10 cellular contexts compared by ENCODE assay signal in genomic region chr1:21260405-21261129, GRCh38. TPM values are rescaled to one million over a fixed set of nuclear protein-coding genes. Genes with fewer than 3 reads are reported as not detected.
DNase-seq lines count a peak whose midpoint lies in the region; ATAC-seq and TF ChIP-seq lines count a peak whose summit lies in the region.
"Had no signal": no experiment of that assay in that cellular context is flagged by ENCODE, and none has a peak within 500 bp of the region (broad histone marks: within the 10 kb centered on the region; RNA-seq: fewer than 3 reads in every experiment).

No MANE protein-coding gene starts in this region.

- 68 to 71% methylated on average over 22 of the region's 22 CpGs for WGBS in lower leg skin, 2 donors

- no peak for ATAC-seq in activated naive CD8-positive, alpha-beta T cell treated with anti-CD3 and anti-CD28 coated beads, Interleukin-2, amount 10 ng/mL, durations not matched to agents 7 days and 5 days (ENCODE audit: low read depth)
- ATAC-seq in thoracic aorta (ENCODE audit: insufficient number of reproducible peaks, low FRiP score, low read depth) (no peak), GM19035 (IDR thresholded peaks at IDR 0.05; ENCODE audit: unreplicated experiment) (no peak), GM19397 (IDR thresholded peaks at IDR 0.05; ENCODE audit: unreplicated experiment) (no peak)
- ATAC-seq: activated CD4-positive, CD25-positive, alpha-beta regulatory T cell treated with anti-CD3 and anti-CD28 coated beads, Interleukin-2, amount 50 U/mL, for 24 hours had no signal

- H3K27me3 Mint-ChIP-seq in activated T-cell treated with anti-CD3 and anti-CD28 coated beads, Interleukin-2, amount 50 U/mL, for 24 hours: no peaks in the 10 kb centered on the region
- no peaks in the 10 kb centered on the region for H3K27me3 Mint-ChIP-seq in activated naive CD8-positive, alpha-beta T cell treated with anti-CD3 and anti-CD28 coated beads, Interleukin-2, amount 10 ng/mL, durations not matched to agents 7 days and 5 days

- no peak overlapping the region for H3K4me3 Mint-ChIP-seq in activated T-cell treated with anti-CD3 and anti-CD28 coated beads, Interleukin-2, amount 50 U/mL, for 24 hours
- no peak overlapping the region for H3K4me3 Mint-ChIP-seq in activated naive CD8-positive, alpha-beta T cell treated with anti-CD3 and anti-CD28 coated beads, Interleukin-2, amount 10 ng/mL, durations not matched to agents 7 days and 5 days

- no peak for DNase-seq in activated T-cell treated with anti-CD3 and anti-CD28 coated beads, Interleukin-2, amount 50 U/mL, for 24 hours
- DNase-seq in activated T-cell treated with anti-CD3 and anti-CD28 coated beads, Interleukin-2, amount 50 U/mL, for 1 hour: no peak
- no peak for DNase-seq in activated naive CD8-positive, alpha-beta T cell treated with anti-CD3 and anti-CD28 coated beads, Interleukin-2, amount 10 ng/mL, durations not matched to agents 7 days and 5 days
- DNase-seq in thoracic aorta (ENCODE audit: low spot score) (no peak), lower leg skin (ENCODE audit: low spot score in 2 of 2) (no peak)
- DNase-seq: ovary had no signal

- peaks cover 32 to 65% of the 10 kb centered on the region in 2 donors for H3K4me1 ChIP-seq in thoracic aorta (ENCODE audit: control insufficient read depth in 1 of 2, low read depth in 2 of 2)

- peak overlapping the region; percentile 90 for H3K27ac Mint-ChIP-seq in activated T-cell treated with anti-CD3 and anti-CD28 coated beads, Interleukin-2, amount 50 U/mL, for 24 hours
- peak overlapping the region; percentile 31 for H3K27ac Mint-ChIP-seq in activated naive CD8-positive, alpha-beta T cell treated with anti-CD3 and anti-CD28 coated beads, Interleukin-2, amount 10 ng/mL, durations not matched to agents 7 days and 5 days

- H3K27ac ChIP-seq in layer of hippocampus (ENCODE audit: low read depth, low read length) (peak overlapping the region; percentile 80), thoracic aorta (peak overlapping the region; percentile 88 to 99)

- peaks cover 30% of the 10 kb centered on the region for H3K36me3 ChIP-seq in thoracic aorta
- H3K36me3 ChIP-seq: ovary had no signal

- intact Hi-C loops in lower leg skin (cut with DNase I; ENCODE audit: low total_unique reads): no loop called here

- H3K27me3 ChIP-seq in layer of hippocampus (ENCODE audit: control insufficient read depth, insufficient read depth, low read length) (no peaks in the 10 kb centered on the region), thoracic aorta (replicated peaks; ENCODE audit: insufficient read depth) (no peaks in the 10 kb centered on the region)
- H3K27me3 ChIP-seq: ovary had no signal

- H3K9me3 ChIP-seq in thoracic aorta: no peaks in the 10 kb centered on the region
- H3K9me3 ChIP-seq: ovary had no signal

- TF ChIP-seq CTCF in thoracic aorta (IDR thresholded peaks at IDR 0.05) (no peak), lower leg skin (IDR thresholded peaks at IDR 0.05) (no peak)

- POLR2A ChIA-PET in activated naive CD8-positive, alpha-beta T cell treated with anti-CD3 and anti-CD28 coated beads, Interleukin-2, amount 10 ng/mL, durations not matched to agents 7 days and 5 days (lab: Charles Lee): interaction anchor here (1.6 to 2.1 kb wide), 2 partner anchors 11 to 73 kb away, joined by 3 to 6 read pairs; no protein-coding TSS in a partner anchor

- H3K36me3 Mint-ChIP-seq in activated T-cell treated with anti-CD3 and anti-CD28 coated beads, Interleukin-2, amount 50 U/mL, for 24 hours (ENCODE audit: low read depth): peaks cover 99% of the 10 kb centered on the region
- H3K36me3 Mint-ChIP-seq in activated naive CD8-positive, alpha-beta T cell treated with anti-CD3 and anti-CD28 coated beads, Interleukin-2, amount 10 ng/mL, durations not matched to agents 7 days and 5 days: peaks cover 28% of the 10 kb centered on the region

- no peak overlapping the region for H3K4me3 ChIP-seq in thoracic aorta
- H3K4me3 ChIP-seq in lower leg skin (ENCODE audit: low read depth, poor library complexity, severe bottlenecking): no peak overlapping the region
- H3K4me3 ChIP-seq: ovary had no signal

- no peaks in the 10 kb centered on the region for H3K9me3 Mint-ChIP-seq in activated T-cell treated with anti-CD3 and anti-CD28 coated beads, Interleukin-2, amount 50 U/mL, for 24 hours
- no peaks in the 10 kb centered on the region for H3K9me3 Mint-ChIP-seq in activated naive CD8-positive, alpha-beta T cell treated with anti-CD3 and anti-CD28 coated beads, Interleukin-2, amount 10 ng/mL, durations not matched to agents 7 days and 5 days

- no peak for TF ChIP-seq POLR2A in lower leg skin (IDR thresholded peaks at IDR 0.05)

- H3K4me1 Mint-ChIP-seq in activated T-cell treated with anti-CD3 and anti-CD28 coated beads, Interleukin-2, amount 50 U/mL, for 24 hours (ENCODE audit: low read depth): peaks cover 70% of the 10 kb centered on the region
- H3K4me1 Mint-ChIP-seq in activated naive CD8-positive, alpha-beta T cell treated with anti-CD3 and anti-CD28 coated beads, Interleukin-2, amount 10 ng/mL, durations not matched to agents 7 days and 5 days: peaks cover 49% of the 10 kb centered on the region

RNA-seq across cellular contexts. Expression of gene ECE1, which starts 29.7 kb away (rescaled TPM):
- 10 to 100 TPM; 83.2 to 85.5 TPM for total RNA-seq in activated naive CD8-positive, alpha-beta T cell treated with anti-CD3 and anti-CD28 coated beads, Interleukin-2, amount 10 ng/mL, durations not matched to agents 7 days and 5 days
- total RNA-seq in thoracic aorta: 100 to 1,000 TPM; 103 to 124 TPM
- total RNA-seq in lower leg skin: 10 to 100 TPM; 37.1 to 68.9 (median 48.3) TPM
